8 cellular contexts compared by ENCODE assay signal in the genomic region with DNA sequence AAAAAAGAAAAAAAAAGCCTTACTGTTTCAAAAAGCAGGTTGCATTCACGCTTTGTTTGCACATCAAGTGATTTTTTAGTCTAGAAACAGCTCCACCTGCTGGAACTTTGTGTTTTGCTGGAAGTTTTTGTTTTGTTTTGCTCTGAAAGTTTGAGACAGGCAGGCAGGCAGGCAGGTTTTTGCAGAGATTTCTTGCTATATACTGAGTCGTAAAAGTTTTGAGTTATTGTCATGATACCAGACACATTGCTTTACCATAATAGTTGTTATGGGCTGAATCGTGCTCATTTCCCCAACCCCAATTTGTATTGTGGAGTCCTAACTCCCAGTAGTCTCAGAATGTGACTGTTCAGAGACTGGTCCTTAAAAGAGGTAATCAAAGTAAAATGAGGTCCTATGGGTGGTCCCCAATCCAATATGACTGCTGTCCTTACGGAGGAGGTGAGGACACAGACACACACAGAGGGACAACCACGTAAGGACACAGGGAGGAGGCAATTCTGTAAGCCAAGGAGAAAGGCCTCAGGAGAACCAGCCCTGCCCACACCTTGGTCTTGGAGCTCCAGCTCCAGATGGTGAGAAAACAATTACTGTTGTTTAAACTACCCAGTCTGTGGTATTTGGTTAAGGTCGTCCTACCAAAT. TPM values are rescaled to one million over a fixed set of nuclear protein-coding genes. Genes with fewer than 3 reads are reported as not detected.
DNase-seq lines count a peak whose midpoint lies in the region; ATAC-seq, FAIRE-seq and TF ChIP-seq lines count a peak whose summit lies in the region.

No MANE protein-coding gene starts in this region.

- no peaks in the 10 kb centered on the region for H3K36me3 ChIP-seq in CD4-positive, alpha-beta memory T cell (ENCODE audit: insufficient read depth, low read length)
- no peaks in the 10 kb centered on the region for H3K36me3 ChIP-seq in MG63

- no peak overlapping the region for H3K4me3 ChIP-seq in CD4-positive, alpha-beta memory T cell (ENCODE audit: low read length in 2 of 2)
- no peak overlapping the region for H3K4me3 ChIP-seq in cardiac fibroblast (replicated peaks in 1 of 2; ENCODE audit: low read depth in 2 of 2, low read length in 2 of 2)
- no peak overlapping the region for H3K4me3 ChIP-seq in MG63

- intact Hi-C loops in CD4-positive, alpha-beta memory T cell (cut with micrococcal nuclease) = loop anchor here (1.0 to 10.0 kb wide), 2 partner anchors 49 to 114 kb away; no protein-coding TSS in a partner anchor

- H3K27me3 Mint-ChIP-seq in CD4-positive, alpha-beta memory T cell = peaks cover 17% of the 10 kb centered on the region in 2 donors
- peaks cover 27% of the 10 kb centered on the region for H3K27me3 Mint-ChIP-seq in T-helper 2 cell treated with Interferon-gamma antibody and Interleukin-4, amounts not matched to agents 5 μg/mL and 100 μg/mL, for 36 hours (ENCODE audit: low read depth)

- H3K27ac ChIP-seq in CD4-positive, alpha-beta memory T cell (ENCODE audit: low read depth, low read length) = no peak overlapping the region

- H3K4me3 Mint-ChIP-seq in CD4-positive, alpha-beta memory T cell = no peak overlapping the region
- no peak overlapping the region for H3K4me3 Mint-ChIP-seq in T-helper 2 cell treated with Interferon-gamma antibody and Interleukin-4, amounts not matched to agents 5 μg/mL and 100 μg/mL, for 36 hours

- H3K9me3 Mint-ChIP-seq in CD4-positive, alpha-beta memory T cell = peaks cover 0 to 8% (median 2%) of the 10 kb centered on the region in 8 donors
- no peaks in the 10 kb centered on the region for H3K9me3 Mint-ChIP-seq in T-helper 2 cell treated with Interferon-gamma antibody and Interleukin-4, amounts not matched to agents 5 μg/mL and 100 μg/mL, for 36 hours

- CTCF ChIA-PET in CD4-positive, alpha-beta memory T cell (lab: Charles Lee; ENCODE audit: partially characterized antibody) = interaction anchor here (0.7 to 3.0 kb wide), 14 partner anchors 9 to 147 kb away, joined by 3 to 24 read pairs (median 4); partner anchors contain the start of gene FLT4

- no peak for ATAC-seq in GM18873 (IDR thresholded peaks at IDR 0.05; ENCODE audit: low FRiP score, unreplicated experiment)

- in situ Hi-C loops in GM13977 (cut with MboI; ENCODE audit: low pct_unique_long_range_greater_than_20kb, low sequenced_read_pairs, unreplicated experiment) = no loop called here

- no peaks in the 10 kb centered on the region for H3K9me3 ChIP-seq in CD4-positive, alpha-beta memory T cell (ENCODE audit: control insufficient read depth in 1 of 2, low read length in 2 of 2)
- no peaks in the 10 kb centered on the region for H3K9me3 ChIP-seq in MG63

- peak in 4 of 5 donors; percentile 35 to 45 (median 38) for DNase-seq in CD4-positive, alpha-beta memory T cell
- DNase-seq in GM13977 (ENCODE audit: low spot score) (peak; percentile 31), RCC 7860 (ENCODE audit: low spot score) (no peak), cardiac fibroblast (ENCODE audit: low read depth in 2 of 2) (peak; percentile 50 to 57), medulla oblongata (ENCODE audit: extremely low spot score) (peak; percentile 40), MG63 (no peak)
- DNase-seq in T-helper 2 cell treated with Interferon-gamma antibody and Interleukin-4, amounts not matched to agents 5 μg/mL and 100 μg/mL, for 36 hours (ENCODE audit: low spot score) = no peak

- FAIRE-seq in RCC 7860 (lab: Jason Lieb, UNC) = peak; percentile 72

- POLR2A ChIA-PET in CD4-positive, alpha-beta memory T cell (lab: Charles Lee; ENCODE audit: partially characterized antibody) = no interaction called here

- H3K27ac Mint-ChIP-seq in CD4-positive, alpha-beta memory T cell = peak overlapping the region in 1 of 7 donors; percentile 22
- no peak overlapping the region for H3K27ac Mint-ChIP-seq in T-helper 2 cell treated with Interferon-gamma antibody and Interleukin-4, amounts not matched to agents 5 μg/mL and 100 μg/mL, for 36 hours

- TF ChIP-seq CTCF in GM13977 (IDR thresholded peaks at IDR 0.05; ENCODE audit: extremely low read depth, insufficient read depth, missing control alignments) (peak; percentile 73), cardiac fibroblast (IDR thresholded peaks at IDR 0.05; ENCODE audit: low read depth, low read length) (peak; percentile 71)

- H3K36me3 Mint-ChIP-seq in CD4-positive, alpha-beta memory T cell = no peaks in the 10 kb centered on the region
- H3K36me3 Mint-ChIP-seq in T-helper 2 cell treated with Interferon-gamma antibody and Interleukin-4, amounts not matched to agents 5 μg/mL and 100 μg/mL, for 36 hours (ENCODE audit: low read depth) = no peaks in the 10 kb centered on the region

- no peaks in the 10 kb centered on the region for H3K27me3 ChIP-seq in CD4-positive, alpha-beta memory T cell (ENCODE audit: insufficient read depth, low read length)
- peaks cover 57% of the 10 kb centered on the region for H3K27me3 ChIP-seq in MG63

- H3K4me1 Mint-ChIP-seq in CD4-positive, alpha-beta memory T cell = peaks cover 0 to 4% (median 3%) of the 10 kb centered on the region in 4 donors
- peaks cover 12% of the 10 kb centered on the region for H3K4me1 Mint-ChIP-seq in T-helper 2 cell treated with Interferon-gamma antibody and Interleukin-4, amounts not matched to agents 5 μg/mL and 100 μg/mL, for 36 hours (ENCODE audit: low read depth)

- H3K4me1 ChIP-seq in CD4-positive, alpha-beta memory T cell (ENCODE audit: insufficient read depth, low read length) = no peaks in the 10 kb centered on the region

RNA-seq across cellular contexts. Expression of gene OR2Y1, which starts 20.9 kb away (rescaled TPM):
- not detected for total RNA-seq in CD4-positive, alpha-beta memory T cell
- polyA plus RNA-seq in CD4-positive, alpha-beta memory T cell = not detected
- not detected in 2 replicates for total RNA-seq in MG63 (2014; rRNA removed; shearing (Covaris generic); ENCODE audit: low replicate concordance)

Comparison
In these comparisons a context has a peak if more than half of its experiments do, and no peak if none do; other contexts are left out.
1. DNase-seq: peak in CD4-positive, alpha-beta memory T cell (4 of 5), GM13977 (single experiment), cardiac fibroblast (2 of 2) and medulla oblongata (single experiment); none in RCC 7860 (single experiment), T-helper 2 cell treated with Interferon-gamma antibody and Interleukin-4, amounts not matched to agents 5 μg/mL and 100 μg/mL, for 36 hours (single experiment) and MG63 (single experiment).